ENCODE assay signal across 8 cellular contexts in the genomic region with DNA sequence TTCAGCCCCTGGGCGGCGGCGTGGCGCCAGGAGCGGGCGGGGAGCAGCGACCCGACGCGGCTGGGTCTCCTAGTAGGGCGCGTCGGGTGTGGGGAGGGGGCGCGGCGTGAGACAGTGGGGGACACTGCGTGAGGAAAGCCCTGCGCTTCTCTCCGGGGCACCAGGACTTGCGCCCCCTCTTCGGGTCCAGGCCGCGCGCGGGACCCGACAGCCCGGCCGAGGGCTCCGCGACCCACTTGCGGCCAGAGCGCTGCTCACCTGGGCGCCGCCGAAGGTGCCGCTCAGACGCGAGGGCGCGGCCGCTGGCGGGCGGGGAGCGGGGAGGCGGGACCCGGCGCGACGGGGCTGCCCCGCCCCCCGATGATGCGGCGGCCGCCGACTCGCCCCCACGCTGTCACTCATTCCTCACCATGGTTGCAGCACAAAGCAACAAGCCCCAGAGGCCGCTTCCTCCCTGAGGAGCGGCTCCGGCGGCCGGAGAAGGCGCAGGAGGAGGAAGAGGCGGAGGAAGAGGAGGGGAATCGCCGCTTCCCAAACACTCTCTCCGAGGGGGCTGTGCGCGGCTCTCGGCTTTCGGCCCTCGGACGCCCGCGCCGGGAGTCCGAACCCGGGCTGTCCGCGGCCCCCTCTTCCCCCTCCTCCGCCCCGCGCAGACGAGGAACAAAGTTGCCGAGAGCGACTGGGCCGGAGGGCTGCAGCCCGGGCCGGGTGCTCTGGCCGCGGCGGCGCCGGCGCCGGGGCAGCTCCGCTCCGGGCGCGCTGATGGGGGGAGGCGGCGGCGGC. TPM values are rescaled to one million over a fixed set of nuclear protein-coding genes. Genes with fewer than 3 reads are reported as not detected.
DNase-seq lines count a peak whose midpoint lies in the region; ATAC-seq and TF ChIP-seq lines count a peak whose summit lies in the region.

A gene with protein sequence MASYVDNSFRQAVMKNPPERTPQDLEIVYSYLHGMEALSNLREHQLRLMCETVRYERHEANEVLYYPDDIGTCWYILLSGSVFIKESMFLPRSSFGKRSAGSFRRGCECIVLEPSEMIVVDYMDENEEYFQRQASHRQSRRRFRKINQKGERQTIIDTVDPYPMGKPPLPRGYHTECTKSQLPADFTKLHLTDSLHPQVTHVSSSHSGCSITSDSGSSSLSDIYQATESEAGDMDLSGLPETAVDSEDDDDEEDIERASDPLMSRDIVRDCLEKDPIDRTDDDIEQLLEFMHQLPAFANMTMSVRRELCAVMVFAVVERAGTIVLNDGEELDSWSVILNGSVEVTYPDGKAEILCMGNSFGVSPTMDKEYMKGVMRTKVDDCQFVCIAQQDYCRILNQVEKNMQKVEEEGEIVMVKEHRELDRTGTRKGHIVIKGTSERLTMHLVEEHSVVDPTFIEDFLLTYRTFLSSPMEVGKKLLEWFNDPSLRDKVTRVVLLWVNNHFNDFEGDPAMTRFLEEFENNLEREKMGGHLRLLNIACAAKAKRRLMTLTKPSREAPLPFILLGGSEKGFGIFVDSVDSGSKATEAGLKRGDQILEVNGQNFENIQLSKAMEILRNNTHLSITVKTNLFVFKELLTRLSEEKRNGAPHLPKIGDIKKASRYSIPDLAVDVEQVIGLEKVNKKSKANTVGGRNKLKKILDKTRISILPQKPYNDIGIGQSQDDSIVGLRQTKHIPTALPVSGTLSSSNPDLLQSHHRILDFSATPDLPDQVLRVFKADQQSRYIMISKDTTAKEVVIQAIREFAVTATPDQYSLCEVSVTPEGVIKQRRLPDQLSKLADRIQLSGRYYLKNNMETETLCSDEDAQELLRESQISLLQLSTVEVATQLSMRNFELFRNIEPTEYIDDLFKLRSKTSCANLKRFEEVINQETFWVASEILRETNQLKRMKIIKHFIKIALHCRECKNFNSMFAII (N-terminal part only) (plus strand): TSS at position 457 of the 783 bp plus-strand sequence. CDS start 1,084 bp downstream, outside the sequence.

- peak in 1 of 6 experiments; percentile 2 for TF ChIP-seq CTCF in Peyer's patch (IDR thresholded peaks at IDR 0.05)

- no peaks in the 10 kb centered on the region for H3K36me3 ChIP-seq in Peyer's patch

- H3K9me3 ChIP-seq in Peyer's patch = no peaks in the 10 kb centered on the region

- no peaks in the 10 kb centered on the region for H3K27me3 ChIP-seq in Peyer's patch

- peaks cover 0 to 18% (median 4%) of the 10 kb centered on the region in 4 donors for H3K4me1 ChIP-seq in Peyer's patch

- peak; percentile 91 to 98 for TF ChIP-seq POLR2A in Peyer's patch (IDR thresholded peaks at IDR 0.05)

- ATAC-seq in GM21737 (IDR thresholded peaks at IDR 0.05; ENCODE audit: unreplicated experiment) (peak; percentile 76), esophagus mucosa (peak; percentile 99)

- DNase-seq in DMS79 (lab: John Stamatoyannopoulos, UW) = peak; percentile 46
- DNase-seq in KG1 (lab: John Stamatoyannopoulos, UW) = peak; percentile 54
- DNase-seq in Peyer's patch = peak; percentile 88 to 96 (median 93)
- DNase-seq in activated T-cell treated with anti-CD3 and anti-CD28 coated beads, Interleukin-2, amount 50 U/mL, for 48 hours = peak; percentile 83 to 88
- peak; percentile 94 for DNase-seq in myocyte (ENCODE audit: low read depth)
- peak; percentile 65 to 81 for DNase-seq in stimulated activated CD8-positive, alpha-beta memory T cell treated with anti-CD3 and anti-CD28 coated beads, Interleukin-7, amount 100 ng/mL, for 4 hours (ENCODE audit: low read depth in 2 of 2)

- peak within 1 kb of the TSS; percentile 84 to 100 (median 96) for H3K4me3 ChIP-seq in Peyer's patch

- peak within 1 kb of the TSS; percentile 88 to 99 (median 94) for H3K27ac ChIP-seq in Peyer's patch

RNA-seq across cellular contexts. Expression of the gene that starts here (rescaled TPM):
- 10 to 100 TPM; 30.1 to 81.7 (median 41.4) TPM for total RNA-seq in Peyer's patch
- 8.4 TPM for total RNA-seq in esophagus mucosa
- total RNA-seq in myocyte = 16.2 and 17.6 TPM in 2 replicates
- polyA plus RNA-seq in myocyte (2012) = 10.0 TPM

Comparison
In these comparisons a context has a peak if more than half of its experiments do, and no peak if none do; other contexts are left out.
1. Peak in every context shown above with its lines: DNase-seq, ATAC-seq, H3K4me3 ChIP-seq and H3K27ac ChIP-seq.